ENCODE assay signal across 8 cellular contexts in the genomic region with DNA sequence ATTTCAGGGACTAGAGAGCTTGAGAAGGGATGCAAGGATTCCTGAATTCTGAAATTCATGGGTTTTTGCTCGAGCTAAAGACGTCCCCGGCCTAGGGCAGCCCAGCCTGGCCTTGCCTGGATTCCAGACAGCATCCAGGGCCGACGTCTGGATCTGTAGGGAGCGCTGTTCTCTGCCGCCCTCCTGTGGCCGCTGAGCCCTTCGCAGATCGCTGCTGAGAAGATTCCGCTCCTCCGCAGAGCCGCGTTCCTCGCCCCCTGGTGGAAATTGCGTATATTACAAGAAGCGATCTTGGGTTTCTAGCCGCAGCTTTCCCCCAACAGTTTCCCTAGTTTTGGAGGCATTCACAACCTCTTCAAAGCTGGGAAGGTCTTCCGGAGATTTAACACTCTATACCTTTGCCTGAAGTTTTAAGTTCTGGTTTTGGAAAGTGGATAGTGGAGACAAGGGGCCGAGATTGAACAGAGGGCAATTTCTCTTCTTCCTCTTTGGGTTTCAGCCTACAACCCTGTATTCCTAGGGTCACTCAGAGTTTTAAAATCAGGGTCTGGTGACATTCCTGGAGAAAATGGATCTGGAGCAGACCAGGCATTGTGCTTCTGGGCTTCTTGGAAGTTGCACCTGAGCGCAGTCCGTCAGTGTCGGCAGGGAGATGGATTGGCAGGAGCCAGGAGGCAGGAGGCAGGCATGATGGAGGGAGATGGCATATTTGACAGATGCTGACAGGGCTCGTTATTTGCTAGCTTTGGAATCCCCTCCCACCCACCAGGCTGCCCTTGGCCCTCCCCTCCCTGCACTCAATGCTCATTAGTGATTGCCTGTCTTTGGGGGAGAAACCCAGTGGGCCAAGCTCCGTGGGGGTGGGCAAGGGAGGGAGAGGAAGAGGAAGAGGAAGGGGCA. TPM values are rescaled to one million over a fixed set of nuclear protein-coding genes. Genes with fewer than 3 reads are reported as not detected.
A peak's percentile ranks its signal among the peaks of the same experiment; 100 is the strongest.
DNase-seq lines count a peak whose midpoint lies in the region; ATAC-seq and TF ChIP-seq lines count a peak whose summit lies in the region.

No MANE protein-coding gene starts in this region.

- H3K4me3 ChIP-seq in left ventricle myocardium inferior (no peak overlapping the region), retinal pigment epithelial cell (ENCODE audit: low read length) (no peak overlapping the region)

- ATAC-seq in GM21576 (IDR thresholded peaks at IDR 0.05; ENCODE audit: unreplicated experiment) (peak; percentile 47), HG02973 (IDR thresholded peaks at IDR 0.05; ENCODE audit: unreplicated experiment) (no peak)

- H3K36me3 ChIP-seq in left ventricle myocardium inferior = no peaks in the 10 kb centered on the region

- no peaks in the 10 kb centered on the region for H3K9me3 ChIP-seq in left ventricle myocardium inferior (replicated peaks)

- peaks cover 26% of the 10 kb centered on the region for H3K4me1 ChIP-seq in left ventricle myocardium inferior

- H3K27ac ChIP-seq in angular gyrus (ENCODE audit: low read depth, low read length) (peak overlapping the region; percentile 30), left ventricle myocardium inferior (replicated peaks) (no peak overlapping the region)

- intact Hi-C loops in left ventricle myocardium inferior (cut with micrococcal nuclease) = no loop called here

- DNase-seq in AML-193 (lab: John Stamatoyannopoulos, UW) (peak; percentile 76 to 79), NCI-H2029 (lab: John Stamatoyannopoulos, UW) (peak; percentile 85), T1000 (lab: John Stamatoyannopoulos, UW) (peak; percentile 87), left ventricle myocardium inferior (peak; percentile 93), retinal pigment epithelial cell (ENCODE audit: low read depth) (peak; percentile 53)

- TF ChIP-seq CTCF in left ventricle myocardium inferior (IDR thresholded peaks at IDR 0.05; ENCODE audit: borderline replicate concordance) = peak; percentile 100
- TF ChIP-seq CTCF in retinal pigment epithelial cell (conservative IDR thresholded peaks at IDR 0.05; ENCODE audit: low read depth, low read length) = peak; percentile 100

- peaks cover 79% of the 10 kb centered on the region for H3K27me3 ChIP-seq in left ventricle myocardium inferior (ENCODE audit: low read depth)

RNA-seq across cellular contexts. Expression of gene CISTR, which starts 4.9 kb away (rescaled TPM):
- total RNA-seq in left ventricle myocardium inferior = 2.1 TPM

RNA-seq across cellular contexts. Expression of gene CALCOCO1, which starts 19.6 kb away (rescaled TPM):
- 201 TPM for total RNA-seq in left ventricle myocardium inferior
